1 cellular context compared by ENCODE assay signal in genomic region chr10:100349087-100349486, GRCh38.
TF ChIP-seq lines count a peak whose summit lies in the region.

No MANE protein-coding gene starts in this region.

TF ChIP-seq in GM23338, 12 proteins besides CTCF, POLR2A, EP300 and RAD21 (continued from another document):
- no peak for TF ChIP-seq ZNF462 (CRISPR knock-in tag; IDR thresholded peaks at IDR 0.05)
- no peak for TF ChIP-seq STAT1 (IDR thresholded peaks at IDR 0.05; ENCODE audit: unreplicated experiment)
- no peak for TF ChIP-seq JUNB (IDR thresholded peaks at IDR 0.05; ENCODE audit: unreplicated experiment)
